ENCODE assay signal across 33 cellular contexts in the genomic region with DNA sequence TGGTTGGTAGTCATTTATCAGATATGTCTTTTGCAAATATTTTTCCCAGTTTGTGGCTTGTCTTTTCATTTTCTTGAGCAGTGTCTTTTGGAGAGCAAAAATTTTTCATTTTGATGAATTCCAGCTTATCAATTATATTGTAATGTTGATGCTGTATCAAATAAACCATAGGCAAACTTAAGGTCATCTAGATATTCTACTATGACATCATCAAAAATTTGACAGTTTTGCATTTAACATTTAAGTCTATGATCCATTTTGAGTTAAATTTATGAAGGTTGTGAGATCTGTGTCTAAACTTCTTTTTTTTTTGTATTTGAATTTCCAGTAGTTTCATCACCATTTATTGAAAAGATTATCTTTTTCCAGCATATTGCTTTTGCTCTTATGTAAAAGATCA.
"Had no signal": no experiment of that assay in that cellular context is flagged by ENCODE, and none has a peak within 500 bp of the region (broad histone marks: within the 10 kb centered on the region; RNA-seq: fewer than 3 reads in every experiment).

No MANE protein-coding gene starts in this region.

- ATAC-seq: activated naive CD4-positive, alpha-beta T cell treated with anti-CD3 and anti-CD28 coated beads, Interleukin-2, amount 50 U/mL, for 72 hours; activated naive CD8-positive, alpha-beta T cell treated with anti-CD3 and anti-CD28 coated beads, Interleukin-2, amount 50 U/mL, for 24 hours; activated T-cell treated with anti-CD3 and anti-CD28 coated beads, Interleukin-2, amount 50 U/mL, for 4 hours; activated T-cell treated with anti-CD3 and anti-CD28 coated beads, Interleukin-2, amount 50 U/mL, for 72 hours; activated T-helper 17 cell treated with anti-CD3 and anti-CD28 coated beads, Interleukin-2, amount 50 U/mL, for 72 hours; body of pancreas had no signal

- H3K9me3 ChIP-seq: adrenal gland, ascending aorta, body of pancreas, breast epithelium had no signal

- H3K27me3 ChIP-seq: adrenal gland, ascending aorta, body of pancreas, brain microvascular endothelial cell, breast epithelium, cardiac muscle cell had no signal

- H3K4me3 ChIP-seq: adrenal gland, ascending aorta, body of pancreas, breast epithelium, cardiac muscle cell had no signal

- H3K27ac ChIP-seq: adrenal gland, ascending aorta, body of pancreas, brain microvascular endothelial cell, breast epithelium, cardiac muscle cell had no signal

- FAIRE-seq: astrocyte, bronchial epithelial cell, colon had no signal

- DNase-seq: activated effector memory CD4-positive, alpha-beta T cell treated with anti-CD3 and anti-CD28 coated beads, Interleukin-2, amount 50 U/mL, for 16 hours; activated effector memory CD4-positive, alpha-beta T cell treated with Interleukin-2 at 50 U/mL for 16 hours; activated gamma-delta T cell; activated gamma-delta T cell treated with Interleukin-2 at 50 U/mL for 16 hours; activated naive CD4-positive, alpha-beta T cell; activated naive CD4-positive, alpha-beta T cell treated with anti-CD3 and anti-CD28 coated beads for 36 hours; activated naive CD4-positive, alpha-beta T cell treated with anti-CD3 and anti-CD28 coated beads, Interleukin-2, amount 10 ng/mL, durations not matched to agents 7 days and 5 days; activated naive CD4-positive, alpha-beta T cell treated with anti-CD3 and anti-CD28 coated beads, Interleukin-2, amount 50 U/mL, for 16 hours; activated naive CD4-positive, alpha-beta T cell treated with Interleukin-2 at 50 U/mL for 16 hours; activated naive CD8-positive, alpha-beta T cell treated with anti-CD3 and anti-CD28 coated beads for 36 hours; activated naive CD8-positive, alpha-beta T cell treated with anti-CD3 and anti-CD28 coated beads, Interleukin-2, amount 10 ng/mL, durations not matched to agents 7 days and 5 days; activated naive CD8-positive, alpha-beta T cell treated with anti-CD3 and anti-CD28 coated beads, Interleukin-2, amount 50 U/mL, for 24 hours; activated T-cell treated with anti-CD3 and anti-CD28 coated beads, Interleukin-2, amount 50 U/mL, for 4 hours; activated T-cell treated with anti-CD3 and anti-CD28 coated beads, Interleukin-2, amount 50 U/mL, for 48 hours; activated T-cell treated with anti-CD3 and anti-CD28 coated beads, Interleukin-2, amount 50 U/mL, for 72 hours; adrenal gland; amniotic stem cell; amygdala; anterior cingulate cortex; aorta; body of pancreas; brain microvascular endothelial cell; caudate nucleus; central memory CD4-positive, alpha-beta T cell; cerebellar nuclear complex had no signal

- H3K4me1 ChIP-seq: adrenal gland, ascending aorta, body of pancreas, breast epithelium had no signal

- H3K36me3 ChIP-seq: adrenal gland, ascending aorta, brain microvascular endothelial cell, breast epithelium, cardiac muscle cell had no signal
